In the genomic region with DNA sequence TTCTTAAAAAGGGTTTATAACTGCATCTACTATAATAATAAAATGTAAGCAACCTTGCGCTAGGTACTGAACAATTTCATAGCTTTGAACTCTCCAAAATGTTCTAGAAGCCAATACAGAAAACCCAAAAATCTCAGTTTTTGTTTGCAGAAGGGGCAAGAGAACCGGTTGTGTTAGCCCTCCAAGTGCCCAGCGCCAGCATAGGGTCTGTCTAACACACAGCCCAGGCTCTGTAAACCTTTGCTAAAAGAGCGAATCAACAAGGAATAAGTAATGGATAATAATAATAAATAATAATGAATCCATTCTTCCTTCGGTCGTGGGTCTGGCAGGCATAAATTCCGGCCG, we compare ENCODE assay signal across 8 cellular contexts. TPM values are rescaled to one million over a fixed set of nuclear protein-coding genes. Genes with fewer than 3 reads are reported as not detected.
DNase-seq lines count a peak whose midpoint lies in the region; ATAC-seq and TF ChIP-seq lines count a peak whose summit lies in the region.

No MANE protein-coding gene starts in this region.

- H3K9me2 ChIP-seq in hepatocyte (replicated peaks; ENCODE audit: insufficient read depth): no peaks in the 10 kb centered on the region

- H3K4me3 ChIP-seq in heart left ventricle: peak overlapping the region in 11 of 12 donors; percentile 38 to 86 (median 65)
- H3K4me3 ChIP-seq in RWPE2 (ENCODE audit: severe bottlenecking): peak overlapping the region; percentile 81
- peak overlapping the region; percentile 16 for H3K4me3 ChIP-seq in hepatocyte
- peak overlapping the region in 3 of 4 donors; percentile 65 to 85 (median 80) for H3K4me3 ChIP-seq in upper lobe of left lung

- H3K36me3 ChIP-seq in heart left ventricle (no peaks in the 10 kb centered on the region), RWPE2 (ENCODE audit: low read depth) (peaks cover 28% of the 10 kb centered on the region), hepatocyte (replicated peaks; ENCODE audit: insufficient read depth, low read depth) (no peaks in the 10 kb centered on the region), upper lobe of left lung (no peaks in the 10 kb centered on the region)

- no peak for DNase-seq in heart left ventricle
- DNase-seq in Right ventricle myocardium inferior (ENCODE audit: missing footprints): no peak
- DNase-seq in RWPE2 (ENCODE audit: low spot score): no peak
- no peak for DNase-seq in hepatocyte (ENCODE audit: low spot score)
- DNase-seq in upper lobe of left lung: no peak
- no peak for DNase-seq in GM10248 (ENCODE audit: extremely low spot score)
- no peak for DNase-seq in activated gamma-delta T cell (lab: John Stamatoyannopoulos, UW)

- intact Hi-C loops in heart left ventricle (cut with DNase I): no loop called here
- intact Hi-C loops in Right ventricle myocardium inferior (cut with DNase I): no loop called here

- H3K27ac ChIP-seq in heart left ventricle: no peak overlapping the region
- H3K27ac ChIP-seq in RWPE2 (ENCODE audit: poor library complexity, severe bottlenecking): no peak overlapping the region
- H3K27ac ChIP-seq in hepatocyte: no peak overlapping the region
- peak overlapping the region in 1 of 4 donors; percentile 71 for H3K27ac ChIP-seq in upper lobe of left lung

- CTCF ChIA-PET in GM10248 (lab: Yijun Ruan, JAX): interaction anchor here (0.7 kb wide), 1 partner anchor 37 kb away, joined by 3 read pairs; no protein-coding TSS in a partner anchor

- peak overlapping the region; percentile 95 for H3K4me2 ChIP-seq in hepatocyte

- ATAC-seq in heart left ventricle: peak in 1 of 4 donors; percentile 6
- no peak for ATAC-seq in Right ventricle myocardium inferior
- peak; percentile 17 for ATAC-seq in RWPE2 (ENCODE audit: low read depth)
- no peak for ATAC-seq in upper lobe of left lung (ENCODE audit: low FRiP score in 2 of 2)
- no peak for ATAC-seq in GM21526 (IDR thresholded peaks at IDR 0.05; ENCODE audit: low FRiP score, unreplicated experiment)

- TF ChIP-seq POLR2A in heart left ventricle (IDR thresholded peaks at IDR 0.05) (no peak), upper lobe of left lung (IDR thresholded peaks at IDR 0.05) (no peak)

- POLR2A ChIA-PET in GM10248 (lab: Yijun Ruan, JAX): no interaction called here

- H3K9me3 ChIP-seq in heart left ventricle (no peaks in the 10 kb centered on the region), RWPE2 (ENCODE audit: severe bottlenecking) (no peaks in the 10 kb centered on the region), hepatocyte (ENCODE audit: low read depth) (no peaks in the 10 kb centered on the region), upper lobe of left lung (no peaks in the 10 kb centered on the region)

- WGBS in heart left ventricle, 4 donors: 32 to 38% (median 34%) methylated on average over 8 of the region's 8 CpGs
- WGBS in hepatocyte (ENCODE audit: low lambda C conversion rate, missing lambda C conversion rate): 63% methylated on average over 8 of the region's 8 CpGs
- WGBS in upper lobe of left lung, 2 donors: 28 to 30% methylated on average over 8 of the region's 8 CpGs

- H3K4me1 ChIP-seq in heart left ventricle: peaks cover 0 to 12% (median 0%) of the 10 kb centered on the region in 12 donors
- H3K4me1 ChIP-seq in RWPE2 (ENCODE audit: insufficient read depth, poor library complexity, severe bottlenecking): no peaks in the 10 kb centered on the region
- H3K4me1 ChIP-seq in hepatocyte (ENCODE audit: insufficient read depth): peaks cover 3% of the 10 kb centered on the region
- peaks cover 5 to 23% (median 10%) of the 10 kb centered on the region in 4 donors for H3K4me1 ChIP-seq in upper lobe of left lung

- no peaks in the 10 kb centered on the region for H4K20me1 ChIP-seq in hepatocyte (ENCODE audit: insufficient read depth, poor library complexity, severe bottlenecking)

- peak overlapping the region; percentile 40 for H2AFZ ChIP-seq in hepatocyte

- TF ChIP-seq CTCF in heart left ventricle (IDR thresholded peaks at IDR 0.05) (no peak), RWPE2 (IDR thresholded peaks at IDR 0.05; ENCODE audit: poor library complexity, severe bottlenecking) (no peak), hepatocyte (IDR thresholded peaks at IDR 0.05; ENCODE audit: poor library complexity) (no peak), upper lobe of left lung (IDR thresholded peaks at IDR 0.05) (no peak), GM10248 (IDR thresholded peaks at IDR 0.05; ENCODE audit: control extremely low read depth, extremely low read depth, low read depth, missing control alignments) (no peak)

- TF ChIP-seq EP300 in upper lobe of left lung (IDR thresholded peaks at IDR 0.05): no peak

- H3K27me3 ChIP-seq in heart left ventricle (no peaks in the 10 kb centered on the region), RWPE2 (ENCODE audit: insufficient read depth, poor library complexity, severe bottlenecking) (no peaks in the 10 kb centered on the region), hepatocyte (no peaks in the 10 kb centered on the region), upper lobe of left lung (no peaks in the 10 kb centered on the region)

- H3K79me2 ChIP-seq in hepatocyte: no peaks in the 10 kb centered on the region

RNA-seq across cellular contexts. Expression of a gene that starts 0.3 kb away (rescaled TPM):
- 1 to 10 TPM in 2 of 9 donors, under 1 TPM in 7; 0.12 to 1.9 (median 0.56) TPM for total RNA-seq in heart left ventricle
- under 1 TPM; 0.23 to 0.54 TPM for polyA plus RNA-seq in heart left ventricle
- total RNA-seq in Right ventricle myocardium inferior: 1.3 TPM
- 1.9 and 3.5 TPM in 2 replicates for total RNA-seq in hepatocyte
- 1.1 and 2.0 TPM in 2 replicates for polyA plus RNA-seq in hepatocyte
- 1 to 10 TPM in 4 of 6 donors, under 1 TPM in 2; 0.55 to 2.1 (median 1.2) TPM for total RNA-seq in upper lobe of left lung

Comparison
In these comparisons a context has a peak if more than half of its experiments do, and no peak if none do; other contexts are left out.
1. H3K4me3 ChIP-seq: peak in every context shown above with its lines; median percentile 81 in RWPE2; 80 in upper lobe of left lung; 65 in heart left ventricle; 16 in hepatocyte.